ENCODE assay signal across 21 cellular contexts in genomic region chr22:32340437-32340836, GRCh38. TPM values are rescaled to one million over a fixed set of nuclear protein-coding genes. Genes with fewer than 3 reads are reported as not detected.
A peak's percentile ranks its signal among the peaks of the same experiment; 100 is the strongest.
DNase-seq lines count a peak whose midpoint lies in the region; ATAC-seq and TF ChIP-seq lines count a peak whose summit lies in the region.
"Had no signal": no experiment of that assay in that cellular context is flagged by ENCODE, and none has a peak within 500 bp of the region (broad histone marks: within the 10 kb centered on the region; RNA-seq: fewer than 3 reads in every experiment).

No MANE protein-coding gene starts in this region.

- peaks cover 47% of the 10 kb centered on the region for H3K27me3 Mint-ChIP-seq in stimulated activated naive CD8-positive, alpha-beta T cell treated with anti-CD3 and anti-CD28 coated beads, Interleukin-15, amount 100 ng/mL, for 72 hours
- H3K27me3 Mint-ChIP-seq in endodermal cell (ENCODE audit: insufficient read depth) (peaks cover 18% of the 10 kb centered on the region), osteocyte (ENCODE audit: unreplicated experiment) (peaks cover 42% of the 10 kb centered on the region)

- DNase-seq in stimulated activated naive CD8-positive, alpha-beta T cell treated with anti-CD3 and anti-CD28 coated beads, Interleukin-15, amount 100 ng/mL, for 72 hours = no peak
- no peak for DNase-seq in stimulated activated naive CD8-positive, alpha-beta T cell treated with anti-CD3 and anti-CD28 coated beads, Interleukin-15, Interleukin-2, amounts not matched to agents 100 U/mL and 50 U/mL, for 24 hours
- DNase-seq in endodermal cell (peak; percentile 43), osteocyte (ENCODE audit: extremely low spot score, unreplicated experiment) (peak; percentile 67), NCI-H69 (lab: John Stamatoyannopoulos, UW) (no peak), MG63 (no peak)
- DNase-seq: Calu3, DMS79, H7, NCI-H1092 treated with DMSO at 0.1 percent for 48 hours, NCI-H2081, NCI-H446 treated with DMSO at 0.1 percent for 48 hours, NCI-H774, OCI-M1, Right ventricle myocardium superior, SK-N-SH had no signal

- ATAC-seq in stimulated activated naive CD8-positive, alpha-beta T cell treated with anti-CD3 and anti-CD28 coated beads, Interleukin-15, amount 100 ng/mL, for 72 hours = no peak
- no peak for ATAC-seq in stimulated activated naive CD8-positive, alpha-beta T cell treated with anti-CD3 and anti-CD28 coated beads, Interleukin-15, Interleukin-2, amounts not matched to agents 100 U/mL and 50 U/mL, for 24 hours
- no peak for ATAC-seq in GM21723 (IDR thresholded peaks at IDR 0.05; ENCODE audit: unreplicated experiment)
- ATAC-seq: CD8-positive, alpha-beta T cell had no signal

- H3K9me3 ChIP-seq in endodermal cell (ENCODE audit: control insufficient read depth, low read length) = no peaks in the 10 kb centered on the region
- no peaks in the 10 kb centered on the region for H3K9me3 ChIP-seq in MG63
- H3K9me3 ChIP-seq: BLaER1 treated with 17β-estradiol and CSF1 and Interleukin-3, amounts not matched to agents 10 nM and 100 nM; SK-N-SH had no signal

- no peak overlapping the region for H3K27ac ChIP-seq in endodermal cell (ENCODE audit: low read depth, low read length)
- H3K27ac ChIP-seq: BLaER1 treated with 17β-estradiol and CSF1 and Interleukin-3, amounts not matched to agents 10 nM and 100 nM had no signal

- H3K36me3 Mint-ChIP-seq in endodermal cell (ENCODE audit: low read depth) (no peaks in the 10 kb centered on the region), osteocyte (ENCODE audit: unreplicated experiment) (no peaks in the 10 kb centered on the region)
- H3K36me3 Mint-ChIP-seq: CD8-positive, alpha-beta T cell had no signal

- TF ChIP-seq CTCF in endodermal cell (conservative IDR thresholded peaks at IDR 0.05) = no peak
- TF ChIP-seq CTCF in osteocyte (IDR thresholded peaks at IDR 0.05) = no peak

- 89 to 90% methylated on average over 7 to 12 of the region's 12 CpGs for WGBS in endodermal cell (ENCODE audit: insufficient coverage in 1 of 2, insufficient read length in 1 of 2), 2 experiments

- H3K27me3 ChIP-seq in endodermal cell (ENCODE audit: control insufficient read depth, insufficient read depth, low read length, poor library complexity, severe bottlenecking) (no peaks in the 10 kb centered on the region), MG63 (peaks cover 34% of the 10 kb centered on the region)
- H3K27me3 ChIP-seq: BLaER1 treated with 17β-estradiol and CSF1 and Interleukin-3, amounts not matched to agents 10 nM and 100 nM had no signal

- H3K36me3 ChIP-seq in endodermal cell (ENCODE audit: control insufficient read depth, insufficient read depth, low read length) (no peaks in the 10 kb centered on the region), MG63 (no peaks in the 10 kb centered on the region)
- H3K36me3 ChIP-seq: BLaER1 treated with 17β-estradiol and CSF1 and Interleukin-3, amounts not matched to agents 10 nM and 100 nM had no signal

- no peak overlapping the region for H3K4me3 Mint-ChIP-seq in stimulated activated naive CD8-positive, alpha-beta T cell treated with anti-CD3 and anti-CD28 coated beads, Interleukin-15, amount 100 ng/mL, for 72 hours
- H3K4me3 Mint-ChIP-seq in endodermal cell = no peak overlapping the region
- H3K4me3 Mint-ChIP-seq in osteocyte (ENCODE audit: unreplicated experiment) = no peak overlapping the region
- H3K4me3 Mint-ChIP-seq: CD8-positive, alpha-beta T cell had no signal

- H3K4me1 ChIP-seq in endodermal cell (ENCODE audit: control insufficient read depth, insufficient read depth, low read length) = peaks cover 3% of the 10 kb centered on the region

- H3K9me3 Mint-ChIP-seq in stimulated activated naive CD8-positive, alpha-beta T cell treated with anti-CD3 and anti-CD28 coated beads, Interleukin-15, amount 100 ng/mL, for 72 hours = no peaks in the 10 kb centered on the region
- no peaks in the 10 kb centered on the region for H3K9me3 Mint-ChIP-seq in endodermal cell
- no peaks in the 10 kb centered on the region for H3K9me3 Mint-ChIP-seq in osteocyte (ENCODE audit: unreplicated experiment)
- H3K9me3 Mint-ChIP-seq: CD8-positive, alpha-beta T cell had no signal

- no peak overlapping the region for H3K9ac ChIP-seq in endodermal cell (ENCODE audit: extremely low read depth, low read length, poor library complexity, severe bottlenecking)
- H3K9ac ChIP-seq: BLaER1 treated with 17β-estradiol and CSF1 and Interleukin-3, amounts not matched to agents 10 nM and 100 nM; SK-N-SH had no signal

- peak overlapping the region; percentile 7 to 41 for H3K27ac Mint-ChIP-seq in stimulated activated naive CD8-positive, alpha-beta T cell treated with anti-CD3 and anti-CD28 coated beads, Interleukin-15, amount 100 ng/mL, for 72 hours
- no peak overlapping the region for H3K27ac Mint-ChIP-seq in endodermal cell
- H3K27ac Mint-ChIP-seq in osteocyte (ENCODE audit: unreplicated experiment) = no peak overlapping the region
- H3K27ac Mint-ChIP-seq: CD8-positive, alpha-beta T cell had no signal

- no peak overlapping the region for H3K4me3 ChIP-seq in endodermal cell (ENCODE audit: low read length)
- no peak overlapping the region for H3K4me3 ChIP-seq in MG63
- H3K4me3 ChIP-seq: BLaER1 treated with 17β-estradiol and CSF1 and Interleukin-3, amounts not matched to agents 10 nM and 100 nM had no signal

- peaks cover 18% of the 10 kb centered on the region for H3K4me1 Mint-ChIP-seq in stimulated activated naive CD8-positive, alpha-beta T cell treated with anti-CD3 and anti-CD28 coated beads, Interleukin-15, amount 100 ng/mL, for 72 hours
- H3K4me1 Mint-ChIP-seq in endodermal cell = peaks cover 9% of the 10 kb centered on the region
- H3K4me1 Mint-ChIP-seq in osteocyte (ENCODE audit: unreplicated experiment) = no peaks in the 10 kb centered on the region

RNA-seq across cellular contexts. Expression of gene RFPL3, which starts 17.2 kb away (rescaled TPM):
- total RNA-seq in endodermal cell (not detected), osteocyte (not detected in 2 replicates)
- not detected for polyA plus RNA-seq in endodermal cell (2013, experiment 1 of 2)
- polyA plus RNA-seq in endodermal cell (2013, experiment 2 of 2) = not detected
- total RNA-seq in MG63 (2014; rRNA removed; shearing (Covaris generic); ENCODE audit: low replicate concordance) = not detected in 2 replicates
- total RNA-seq: A673; Calu3; CD8-positive, alpha-beta T cell; H7; LHCN-M2; Right ventricle myocardium superior had no signal
- polyA plus RNA-seq: SK-N-SH had no signal

Comparison
In these comparisons a context has a peak if more than half of its experiments do, and no peak if none do; other contexts are left out.
1. DNase-seq: peak in endodermal cell (single experiment) and osteocyte (single experiment); none in stimulated activated naive CD8-positive, alpha-beta T cell treated with anti-CD3 and anti-CD28 coated beads, Interleukin-15, amount 100 ng/mL, for 72 hours (0 of 2), stimulated activated naive CD8-positive, alpha-beta T cell treated with anti-CD3 and anti-CD28 coated beads, Interleukin-15, Interleukin-2, amounts not matched to agents 100 U/mL and 50 U/mL, for 24 hours (single experiment), NCI-H69 (single experiment) and MG63 (single experiment).
2. H3K27ac Mint-ChIP-seq: peak in stimulated activated naive CD8-positive, alpha-beta T cell treated with anti-CD3 and anti-CD28 coated beads, Interleukin-15, amount 100 ng/mL, for 72 hours (2 of 2); none in endodermal cell (single experiment) and osteocyte (single experiment).